Comparison of ENCODE assay signal across 18 cellular contexts in the genomic region with DNA sequence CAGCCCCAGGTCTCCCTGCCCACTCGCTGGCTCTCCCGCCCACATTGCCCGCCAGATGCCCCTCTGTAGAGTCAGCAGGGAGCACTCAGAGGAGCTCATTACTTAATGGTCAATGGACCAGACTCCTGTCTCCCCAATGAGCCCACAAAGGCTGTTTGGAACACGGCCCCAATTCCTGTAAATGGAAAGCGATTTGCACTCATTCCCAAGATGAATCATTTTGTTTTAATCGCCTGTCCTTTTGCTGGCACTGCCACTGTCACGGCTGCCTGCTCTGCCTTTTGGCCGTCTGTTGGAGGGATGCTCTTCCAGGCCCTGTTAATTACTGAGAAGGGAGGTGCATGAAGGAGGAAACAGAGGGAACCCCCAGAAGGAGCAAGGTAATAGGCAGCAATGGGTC. TPM values are rescaled to one million over a fixed set of nuclear protein-coding genes. Genes with fewer than 3 reads are reported as not detected.
A peak's percentile ranks its signal among the peaks of the same experiment; 100 is the strongest.
DNase-seq lines count a peak whose midpoint lies in the region; ATAC-seq, FAIRE-seq and TF ChIP-seq lines count a peak whose summit lies in the region.
"Had no signal": no experiment of that assay in that cellular context is flagged by ENCODE, and none has a peak within 500 bp of the region (broad histone marks: within the 10 kb centered on the region; RNA-seq: fewer than 3 reads in every experiment).

No MANE protein-coding gene starts in this region.

- H2BK15ac ChIP-seq in mesendoderm (replicated peaks; ENCODE audit: low read depth): no peak overlapping the region

- no peaks in the 10 kb centered on the region for H3K36me3 ChIP-seq in HEK293 (ENCODE audit: control insufficient read depth in 2 of 2, insufficient read depth in 1 of 2, low read length in 2 of 2)
- H3K36me3 ChIP-seq in astrocyte (ENCODE audit: insufficient read depth, low read length): no peaks in the 10 kb centered on the region
- no peaks in the 10 kb centered on the region for H3K36me3 ChIP-seq in mesendoderm (ENCODE audit: control insufficient read depth, insufficient read depth, low read length)
- H3K36me3 ChIP-seq in tibial nerve: no peaks in the 10 kb centered on the region

- CTCF ChIA-PET in HEK293 (lab: Yijun Ruan, JAX): interaction anchor here (1.3 kb wide), 1 partner anchor 78 kb away, joined by 5 read pairs; no protein-coding TSS in a partner anchor

- no peaks in the 10 kb centered on the region for H4K20me1 ChIP-seq in astrocyte (ENCODE audit: insufficient read depth, low read length)

- H3K9me3 ChIP-seq in HEK293 (ENCODE audit: control insufficient read depth, insufficient read depth, low read depth, low read length): no peaks in the 10 kb centered on the region
- no peaks in the 10 kb centered on the region for H3K9me3 ChIP-seq in astrocyte (ENCODE audit: insufficient read depth, low read depth, low read length)
- no peaks in the 10 kb centered on the region for H3K9me3 ChIP-seq in tibial nerve

- H3K27ac ChIP-seq in HEK293 (ENCODE audit: extremely low read depth, low read depth, low read length): no peak overlapping the region
- no peak overlapping the region for H3K27ac ChIP-seq in astrocyte (ENCODE audit: low read depth, low read length)
- no peak overlapping the region for H3K27ac ChIP-seq in mesendoderm (ENCODE audit: low read depth, low read length)
- no peak overlapping the region for H3K27ac ChIP-seq in tibial nerve
- H3K27ac ChIP-seq: C4-2B, KMS-11 had no signal

- H3K4me1 ChIP-seq in HEK293 (ENCODE audit: control insufficient read depth, insufficient read depth, low read length) (no peaks in the 10 kb centered on the region), astrocyte (ENCODE audit: insufficient read depth, low read length) (peaks cover 12% of the 10 kb centered on the region), mesendoderm (ENCODE audit: control insufficient read depth, low read depth, low read length) (peaks cover 13% of the 10 kb centered on the region), tibial nerve (no peaks in the 10 kb centered on the region)

- H3K27ac Mint-ChIP-seq in astrocyte (ENCODE audit: unreplicated experiment): no peak overlapping the region

- WGBS in mesendoderm (ENCODE audit: extremely low coverage, insufficient coverage, low lambda C conversion rate): no CpG with 5 or more reads among the region's 8 CpGs
- WGBS in tibial nerve, 2 donors: 82 to 86% methylated on average over 8 of the region's 8 CpGs

- ATAC-seq in GM19324 (IDR thresholded peaks at IDR 0.05; ENCODE audit: low FRiP score, unreplicated experiment) (no peak), GM21447 (IDR thresholded peaks at IDR 0.05; ENCODE audit: unreplicated experiment) (no peak)
- ATAC-seq: SK-N-SH treated with all-trans-retinoic acid at 6 μM for 48 hours had no signal

- no peak overlapping the region for H3K9ac ChIP-seq in astrocyte (ENCODE audit: low read length)
- H3K9ac ChIP-seq in mesendoderm (ENCODE audit: low read length): no peak overlapping the region
- H3K9ac ChIP-seq: KMS-11 had no signal

- H2BK120ac ChIP-seq in mesendoderm (ENCODE audit: low read depth, low read length): no peak overlapping the region

- H3K27me3 ChIP-seq in astrocyte (ENCODE audit: insufficient read depth, low read length): peaks cover 2% of the 10 kb centered on the region
- no peaks in the 10 kb centered on the region for H3K27me3 ChIP-seq in mesendoderm (ENCODE audit: insufficient read depth, low read length, poor library complexity)
- no peaks in the 10 kb centered on the region for H3K27me3 ChIP-seq in tibial nerve

- H4K5ac ChIP-seq in mesendoderm (ENCODE audit: low read length): no peak overlapping the region

- H3K56ac ChIP-seq in mesendoderm (ENCODE audit: low read length): no peak overlapping the region

- TF ChIP-seq CTCF in AG10803 (conservative IDR thresholded peaks at IDR 0.05; ENCODE audit: low read length): no peak
- no peak for TF ChIP-seq CTCF in HEK293 (tag by site-specific recombination; IDR thresholded peaks at IDR 0.05)
- no peak for TF ChIP-seq CTCF in astrocyte (IDR thresholded peaks at IDR 0.05; ENCODE audit: insufficient read depth, low read depth, low read length)
- no peak for TF ChIP-seq CTCF in tibial nerve (IDR thresholded peaks at IDR 0.05)

- no peaks in the 10 kb centered on the region for H3K36me3 Mint-ChIP-seq in astrocyte (ENCODE audit: low read depth, unreplicated experiment)

- FAIRE-seq in astrocyte (lab: Jason Lieb, UNC): no peak
- FAIRE-seq: H1 had no signal

- POLR2A ChIA-PET in HEK293 (lab: Yijun Ruan, JAX): no interaction called here

- H3K4me2 ChIP-seq in astrocyte (ENCODE audit: low read length) (peak overlapping the region; percentile 3), mesendoderm (ENCODE audit: low read length) (no peak overlapping the region)
- H3K4me2 ChIP-seq: KMS-11 had no signal

- no peak overlapping the region for H2AK5ac ChIP-seq in mesendoderm (ENCODE audit: low read length)

- peak overlapping the region; percentile 4 for H3K23ac ChIP-seq in mesendoderm (ENCODE audit: low read length)

- peaks cover 44% of the 10 kb centered on the region for H3K27me3 Mint-ChIP-seq in astrocyte (ENCODE audit: low read depth, unreplicated experiment)

- H3K79me2 ChIP-seq in astrocyte (ENCODE audit: insufficient read depth, low read length) (no peaks in the 10 kb centered on the region), mesendoderm (ENCODE audit: control insufficient read depth, insufficient read depth, low read length) (no peaks in the 10 kb centered on the region)

- no peaks in the 10 kb centered on the region for H3K79me1 ChIP-seq in mesendoderm (ENCODE audit: low read length)

- H3K4me3 ChIP-seq in AG10803 (ENCODE audit: low read length) (no peak overlapping the region), HEK293 (ENCODE audit: low read depth, low read length) (no peak overlapping the region), astrocyte (ENCODE audit: insufficient read depth, low read depth, low read length) (no peak overlapping the region), mesendoderm (ENCODE audit: low read length) (no peak overlapping the region), tibial nerve (no peak overlapping the region)

- no peak for TF ChIP-seq EP300 in tibial nerve (IDR thresholded peaks at IDR 0.05)

- no peak overlapping the region for H3K18ac ChIP-seq in mesendoderm (ENCODE audit: low read length)

- no peak overlapping the region for H3K4ac ChIP-seq in mesendoderm (ENCODE audit: low read depth, low read length)

- no peak overlapping the region for H2BK5ac ChIP-seq in mesendoderm (ENCODE audit: low read length)

- H3K4me1 Mint-ChIP-seq in astrocyte (ENCODE audit: low read depth, unreplicated experiment): no peaks in the 10 kb centered on the region

- no peak for TF ChIP-seq POLR2A in tibial nerve (IDR thresholded peaks at IDR 0.05)

- H3K9me3 Mint-ChIP-seq in astrocyte (ENCODE audit: unreplicated experiment): no peaks in the 10 kb centered on the region

- no peak overlapping the region for H2AFZ ChIP-seq in astrocyte (ENCODE audit: low read depth, low read length)

- DNase-seq in AG10803 (ENCODE audit: low read depth): peak; percentile 54
- peak; percentile 31 for DNase-seq in astrocyte (ENCODE audit: low read depth)
- no peak for DNase-seq in mesendoderm
- no peak for DNase-seq in tibial nerve (ENCODE audit: low spot score in 2 of 2)
- DNase-seq in stimulated activated CD4-positive, alpha-beta T cell treated with anti-CD3 and anti-CD28 coated beads, Interleukin-12 subunit alpha, Interleukin-12 subunit beta, amount 100 ng/mL, for 4 hours: no peak
- DNase-seq: NCI-H1092; NCI-H146; NCI-H2081; NCI-H524 treated with DMSO at 0.1 percent for 48 hours; NK-92 treated with Interleukin-12 subunit alpha and Interleukin-12 subunit beta, amount 100 ng/mL, for 24 hours; SHP77 treated with DMSO at 0.1 percent for 48 hours had no signal

- no peak overlapping the region for H4K8ac ChIP-seq in mesendoderm (ENCODE audit: low read depth, low read length)

- H3K4me3 Mint-ChIP-seq in astrocyte (ENCODE audit: unreplicated experiment): no peak overlapping the region

TF ChIP-seq in HEK293, 187 proteins besides CTCF, POLR2A, EP300 and RAD21:
- TF ChIP-seq ZNF175 (tag by site-specific recombination; IDR thresholded peaks at IDR 0.05) (no peak), ZFHX2 (tag by site-specific recombination; conservative IDR thresholded peaks at IDR 0.05) (peak; percentile 52), EGR2 (tag by site-specific recombination; IDR thresholded peaks at IDR 0.05; ENCODE audit: low read depth) (peak; percentile 47), ZNF157 (tag by site-specific recombination; IDR thresholded peaks at IDR 0.05) (no peak), ZXDB (tag by site-specific recombination; IDR thresholded peaks at IDR 0.05) (no peak), SP2 (tag by site-specific recombination; IDR thresholded peaks at IDR 0.05) (no peak), GLI4 (tag by site-specific recombination; IDR thresholded peaks at IDR 0.05) (no peak), ZNF670 (tag by site-specific recombination; IDR thresholded peaks at IDR 0.05; ENCODE audit: low read depth) (no peak)
- TF ChIP-seq, protein P1, sequence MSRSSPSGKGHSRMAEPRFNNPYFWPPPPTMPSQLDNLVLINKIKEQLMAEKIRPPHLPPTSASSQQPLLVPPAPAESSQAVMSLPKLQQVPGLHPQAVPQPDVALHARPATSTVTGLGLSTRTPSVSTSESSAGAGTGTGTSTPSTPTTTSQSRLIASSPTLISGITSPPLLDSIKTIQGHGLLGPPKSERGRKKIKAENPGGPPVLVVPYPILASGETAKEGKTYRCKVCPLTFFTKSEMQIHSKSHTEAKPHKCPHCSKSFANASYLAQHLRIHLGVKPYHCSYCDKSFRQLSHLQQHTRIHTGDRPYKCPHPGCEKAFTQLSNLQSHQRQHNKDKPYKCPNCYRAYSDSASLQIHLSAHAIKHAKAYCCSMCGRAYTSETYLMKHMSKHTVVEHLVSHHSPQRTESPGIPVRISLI (tag by site-specific recombination; IDR thresholded peaks at IDR 0.05): no peak

RNA-seq across cellular contexts. Expression of gene ATP2B4, which starts 44.8 kb away (rescaled TPM):
- 103 and 114 TPM in 2 replicates for total RNA-seq in astrocyte
- 9.3 TPM for polyA plus RNA-seq in mesendoderm (2013, experiment 1 of 2)
- polyA plus RNA-seq in mesendoderm (2013, experiment 2 of 2): 8.2 TPM
- total RNA-seq in tibial nerve: 100 to 1,000 TPM in 1 of 4 donors, 10 to 100 TPM in 3; 78.6 to 135 (median 85.0) TPM

Comparison
In these comparisons a context has a peak if more than half of its experiments do, and no peak if none do; other contexts are left out.
1. DNase-seq: peak in AG10803 (single experiment) and astrocyte (single experiment); none in mesendoderm (single experiment), tibial nerve (0 of 2) and stimulated activated CD4-positive, alpha-beta T cell treated with anti-CD3 and anti-CD28 coated beads, Interleukin-12 subunit alpha, Interleukin-12 subunit beta, amount 100 ng/mL, for 4 hours (single experiment).